ENCODE assay signal across 8 cellular contexts in genomic region chr5:52948418-52949076, GRCh38. TPM values are rescaled to one million over a fixed set of nuclear protein-coding genes. Genes with fewer than 3 reads are reported as not detected.
DNase-seq lines count a peak whose midpoint lies in the region; ATAC-seq and TF ChIP-seq lines count a peak whose summit lies in the region.

No MANE protein-coding gene starts in this region.

- no peak overlapping the region for H3K4me3 Mint-ChIP-seq in H9
- peak overlapping the region; percentile 37 for H3K4me3 Mint-ChIP-seq in activated naive CD4-positive, alpha-beta T cell treated with anti-CD3 and anti-CD28 coated beads, Interleukin-2, amount 50 U/mL, for 24 hours

- no peak overlapping the region for H3K9ac ChIP-seq in H9 (ENCODE audit: extremely low read depth, insufficient read length, low read length)

- H2BK5ac ChIP-seq in H9 (ENCODE audit: insufficient read length, low read length), result no peak overlapping the region

- no peak overlapping the region for H4K8ac ChIP-seq in H9 (replicated peaks; ENCODE audit: insufficient read length, low read depth, low read length)

- WGBS in H9 (ENCODE audit: extremely low coverage, insufficient read length, low lambda C conversion rate), result no CpG with 5 or more reads among the region's 1 CpG

- H2AFZ ChIP-seq in H9 (ENCODE audit: low read length), result no peak overlapping the region

- H3K4me1 Mint-ChIP-seq in H9, result no peaks in the 10 kb centered on the region
- H3K4me1 Mint-ChIP-seq in activated naive CD4-positive, alpha-beta T cell treated with anti-CD3 and anti-CD28 coated beads, Interleukin-2, amount 50 U/mL, for 24 hours, result peaks cover 29% of the 10 kb centered on the region

- no peak overlapping the region for H3K23ac ChIP-seq in H9 (ENCODE audit: insufficient read length, low read depth, low read length)

- no peaks in the 10 kb centered on the region for H3K23me2 ChIP-seq in H9 (ENCODE audit: insufficient read length, low read depth, low read length, poor library complexity, severe bottlenecking)

- ATAC-seq in Right ventricle myocardium superior (ENCODE audit: poor library complexity), result peak; percentile 94

- no peaks in the 10 kb centered on the region for H4K20me1 ChIP-seq in H9 (ENCODE audit: control insufficient read depth, insufficient read depth, insufficient read length)

- H3K27me3 Mint-ChIP-seq in H9 (ENCODE audit: low read depth), result no peaks in the 10 kb centered on the region
- no peaks in the 10 kb centered on the region for H3K27me3 Mint-ChIP-seq in activated naive CD4-positive, alpha-beta T cell treated with anti-CD3 and anti-CD28 coated beads, Interleukin-2, amount 50 U/mL, for 24 hours

- no peak overlapping the region for H3K4me3 ChIP-seq in GM12865 (ENCODE audit: low read depth, low read length)
- no peak overlapping the region for H3K4me3 ChIP-seq in LNCaP clone FGC (ENCODE audit: low read depth, low read length)

- no peaks in the 10 kb centered on the region for H3K9me3 ChIP-seq in H9 (ENCODE audit: control insufficient read depth, low read depth, low read length)

- no peaks in the 10 kb centered on the region for H3K9me3 Mint-ChIP-seq in H9
- no peaks in the 10 kb centered on the region for H3K9me3 Mint-ChIP-seq in activated naive CD4-positive, alpha-beta T cell treated with anti-CD3 and anti-CD28 coated beads, Interleukin-2, amount 50 U/mL, for 24 hours

- H2BK15ac ChIP-seq in H9 (ENCODE audit: low read depth, low read length), result no peak overlapping the region

- no peak overlapping the region for H2BK20ac ChIP-seq in H9 (ENCODE audit: low read depth, low read length, poor library complexity, severe bottlenecking)

- H4K5ac ChIP-seq in H9 (ENCODE audit: insufficient read length, low read depth, low read length), result no peak overlapping the region

- H3K27ac ChIP-seq in H9 (ENCODE audit: insufficient read length, low read depth, low read length), result no peak overlapping the region

- H3K14ac ChIP-seq in H9 (ENCODE audit: insufficient read depth, low read length), result no peak overlapping the region

- no peak overlapping the region for H3K27ac Mint-ChIP-seq in H9
- H3K27ac Mint-ChIP-seq in activated naive CD4-positive, alpha-beta T cell treated with anti-CD3 and anti-CD28 coated beads, Interleukin-2, amount 50 U/mL, for 24 hours, result peak overlapping the region; percentile 26

- no peaks in the 10 kb centered on the region for H3K4me1 ChIP-seq in H9 (ENCODE audit: insufficient read depth, low read length)

- intact Hi-C loops in Right ventricle myocardium superior (cut with DNase I), result no loop called here

- H3K18ac ChIP-seq in H9 (ENCODE audit: insufficient read length, low read depth, low read length), result no peak overlapping the region

- DNase-seq in GM12865 (ENCODE audit: low read depth) (peak; percentile 75), H9 (peak; percentile 46), LNCaP clone FGC (ENCODE audit: low read depth) (peak; percentile 56), SK-MEL-5 (ENCODE audit: low read depth, low spot score) (peak; percentile 89), Right ventricle myocardium superior (no peak), putamen (ENCODE audit: low spot score) (peak; percentile 55), mesenteric fat pad (ENCODE audit: low spot score) (no peak)

- no peak overlapping the region for H3K56ac ChIP-seq in H9 (ENCODE audit: insufficient read length, low read depth, low read length)

- no peak overlapping the region for H3K4ac ChIP-seq in H9 (ENCODE audit: low read depth, low read length)

- H3K4me2 ChIP-seq in H9 (ENCODE audit: insufficient read depth, insufficient read length, low read length), result no peak overlapping the region

- H3T11ph ChIP-seq in H9 (ENCODE audit: low read length), result no peak overlapping the region

- H2BK120ac ChIP-seq in H9 (ENCODE audit: low read depth, low read length, poor library complexity, severe bottlenecking), result no peak overlapping the region

- no peak overlapping the region for H4K91ac ChIP-seq in H9 (ENCODE audit: insufficient read length, low read depth, low read length)

- TF ChIP-seq CTCF in GM12865 (IDR thresholded peaks at IDR 0.05; ENCODE audit: insufficient read depth, low read depth, low read length, missing control alignments) (peak; percentile 68), H9 (conservative IDR thresholded peaks at IDR 0.05) (peak; percentile 85), LNCaP clone FGC (IDR thresholded peaks at IDR 0.05; ENCODE audit: control insufficient read depth, extremely low read depth, insufficient read depth) (peak; percentile 90)

- no peak overlapping the region for H2BK12ac ChIP-seq in H9 (ENCODE audit: insufficient read length, low read depth, low read length)

- H3K79me1 ChIP-seq in H9 (ENCODE audit: insufficient read depth, low read depth, low read length, poor library complexity, severe bottlenecking), result no peaks in the 10 kb centered on the region

- no peaks in the 10 kb centered on the region for H3K27me3 ChIP-seq in H9 (ENCODE audit: insufficient read depth, low read length)

- H3K79me2 ChIP-seq in H9 (ENCODE audit: insufficient read depth, low read length), result no peaks in the 10 kb centered on the region

- H3K36me3 Mint-ChIP-seq in H9 (ENCODE audit: insufficient read depth in 1 of 3, low read depth in 3 of 3), result no peaks in the 10 kb centered on the region
- H3K36me3 Mint-ChIP-seq in activated naive CD4-positive, alpha-beta T cell treated with anti-CD3 and anti-CD28 coated beads, Interleukin-2, amount 50 U/mL, for 24 hours, result no peaks in the 10 kb centered on the region

- in situ Hi-C loops in SK-MEL-5 (cut with HindIII; ENCODE audit: low pct_unique_long_range_greater_than_20kb, low sequenced_read_pairs), result no loop called here

- no peak overlapping the region for H2AK5ac ChIP-seq in H9 (ENCODE audit: insufficient read length, low read length)

RNA-seq across cellular contexts. Expression of gene ITGA2, which starts 40.6 kb away (rescaled TPM):
- total RNA-seq in H9 (2021) (3.0 and 3.2 TPM in 2 replicates), Right ventricle myocardium superior (0.97 TPM), mesenteric fat pad (2.4 TPM)
- total RNA-seq in SK-MEL-5 (2014; rRNA removed; shearing (Covaris generic)), result 7.0 and 8.4 TPM in 2 replicates
- polyA plus RNA-seq in SK-MEL-5 (2015; cell fraction: cytosol; rRNA removed), result 5.5 and 9.5 TPM in 2 replicates
- 2.7 and 3.1 TPM in 2 replicates for polyA plus RNA-seq in SK-MEL-5 (2015; cell fraction: nucleus; rRNA removed)

Comparison
In these comparisons a context has a peak if more than half of its experiments do, and no peak if none do; other contexts are left out.
1. DNase-seq: peak in GM12865 (single experiment), H9 (single experiment), LNCaP clone FGC (single experiment), SK-MEL-5 (single experiment) and putamen (single experiment); none in Right ventricle myocardium superior (single experiment) and mesenteric fat pad (single experiment).
2. Peak in every context shown above with its lines, with median percentiles within 50 percentile points of each other: CTCF ChIP-seq.